In genomic region chr17:49551221-49552069, GRCh38 we compare ENCODE assay signal across 15 cellular contexts. TPM values are rescaled to one million over a fixed set of nuclear protein-coding genes. Genes with fewer than 3 reads are reported as not detected.
DNase-seq lines count a peak whose midpoint lies in the region; ATAC-seq and TF ChIP-seq lines count a peak whose summit lies in the region.
"Had no signal": no experiment of that assay in that cellular context is flagged by ENCODE, and none has a peak within 500 bp of the region (broad histone marks: within the 10 kb centered on the region; RNA-seq: fewer than 3 reads in every experiment).

No MANE protein-coding gene starts in this region.

- ATAC-seq in heart right ventricle, result no peak
- no peak for ATAC-seq in activated CD8-positive, alpha-beta T cell treated with anti-CD3 and anti-CD28 coated beads, Interleukin-2, amount 10 ng/mL, durations not matched to agents 7 days and 5 days
- ATAC-seq: GM23338 had no signal

- H4K8ac ChIP-seq in neuronal stem cell (ENCODE audit: low read depth, low read length), result no peak overlapping the region

- POLR2A ChIA-PET in activated CD8-positive, alpha-beta T cell treated with anti-CD3 and anti-CD28 coated beads, Interleukin-2, amount 10 ng/mL, durations not matched to agents 7 days and 5 days (lab: Charles Lee), result no interaction called here

- H3K27ac ChIP-seq in heart right ventricle (no peak overlapping the region), neuronal stem cell (replicated peaks; ENCODE audit: low read length) (no peak overlapping the region)

- peak overlapping the region; percentile 86 for H2BK15ac ChIP-seq in neuronal stem cell (ENCODE audit: low read length)

- H3K4me1 Mint-ChIP-seq in activated CD8-positive, alpha-beta T cell treated with anti-CD3 and anti-CD28 coated beads, Interleukin-2, amount 10 ng/mL, durations not matched to agents 7 days and 5 days (ENCODE audit: low read depth), result peaks cover 8% of the 10 kb centered on the region

- H3K4me3 ChIP-seq in heart right ventricle, result no peak overlapping the region
- H3K4me3 ChIP-seq in neuronal stem cell (ENCODE audit: low read length in 2 of 2), result no peak overlapping the region
- H3K4me3 ChIP-seq: GM23338 had no signal

- CTCF ChIA-PET in activated CD8-positive, alpha-beta T cell treated with anti-CD3 and anti-CD28 coated beads, Interleukin-2, amount 10 ng/mL, durations not matched to agents 7 days and 5 days (lab: Charles Lee), result interaction anchor here (1.4 kb wide), 1 partner anchor 143 kb away, joined by 7 read pairs; no protein-coding TSS in a partner anchor

- no peak overlapping the region for H3K4me3 Mint-ChIP-seq in activated CD8-positive, alpha-beta T cell treated with anti-CD3 and anti-CD28 coated beads, Interleukin-2, amount 10 ng/mL, durations not matched to agents 7 days and 5 days
- H3K4me3 Mint-ChIP-seq: GM23338 had no signal

- H2AK5ac ChIP-seq in neuronal stem cell (ENCODE audit: low read depth, low read length), result peak overlapping the region; percentile 42

- H3K79me1 ChIP-seq in neuronal stem cell (ENCODE audit: low read depth, low read length), result no peaks in the 10 kb centered on the region

- H3K27me3 Mint-ChIP-seq in activated CD8-positive, alpha-beta T cell treated with anti-CD3 and anti-CD28 coated beads, Interleukin-2, amount 10 ng/mL, durations not matched to agents 7 days and 5 days (ENCODE audit: low read depth), result peaks cover 5% of the 10 kb centered on the region

- no peak overlapping the region for H3K27ac Mint-ChIP-seq in activated CD8-positive, alpha-beta T cell treated with anti-CD3 and anti-CD28 coated beads, Interleukin-2, amount 10 ng/mL, durations not matched to agents 7 days and 5 days
- H3K27ac Mint-ChIP-seq: GM23338 had no signal

- peak overlapping the region; percentile 46 for H3K9ac ChIP-seq in neuronal stem cell (ENCODE audit: low read depth, low read length, poor library complexity)

- no peak overlapping the region for H3K4ac ChIP-seq in neuronal stem cell (ENCODE audit: low read length)

- H3K27me3 ChIP-seq in heart right ventricle, result peaks cover 0 to 15% (median 0%) of the 10 kb centered on the region in 7 donors
- peaks cover 0 to 79% (median 0%) of the 10 kb centered on the region in 3 experiments for H3K27me3 ChIP-seq in neuronal stem cell (ENCODE audit: control insufficient read depth in 3 of 3, insufficient read depth in 3 of 3, low read depth in 1 of 3, low read length in 3 of 3)

- TF ChIP-seq CTCF in heart right ventricle (IDR thresholded peaks at IDR 0.05), result no peak

- H3K36me3 Mint-ChIP-seq in activated CD8-positive, alpha-beta T cell treated with anti-CD3 and anti-CD28 coated beads, Interleukin-2, amount 10 ng/mL, durations not matched to agents 7 days and 5 days (ENCODE audit: low read depth), result no peaks in the 10 kb centered on the region

- DNase-seq in cardiac septum (ENCODE audit: low spot score) (peak; percentile 62), heart right ventricle (no peak), islet precursor cell (peak; percentile 61), neuronal stem cell (ENCODE audit: low spot score) (no peak), NCI-H146 (lab: John Stamatoyannopoulos, UW) (no peak), DMS 273 (lab: John Stamatoyannopoulos, UW; ENCODE audit: unreplicated experiment) (no peak)
- DNase-seq in activated CD8-positive, alpha-beta T cell treated with anti-CD3 and anti-CD28 coated beads, Interleukin-2, amount 10 ng/mL, durations not matched to agents 7 days and 5 days, result no peak
- DNase-seq: C1 segment of cervical spinal cord, KG1, NCI-H1436, NCI-H2081 treated with DMSO at 0.1 percent for 48 hours, NCI-H510A, NCI-H82 had no signal

- H3K36me3 ChIP-seq in heart right ventricle, result no peaks in the 10 kb centered on the region
- H3K36me3 ChIP-seq in neuronal stem cell (replicated peaks in 1 of 2; ENCODE audit: control insufficient read depth in 2 of 2, insufficient read depth in 2 of 2, low read length in 2 of 2), result no peaks in the 10 kb centered on the region

- H3K18ac ChIP-seq in neuronal stem cell (ENCODE audit: low read length), result peak overlapping the region; percentile 12

- H3K9me3 Mint-ChIP-seq in activated CD8-positive, alpha-beta T cell treated with anti-CD3 and anti-CD28 coated beads, Interleukin-2, amount 10 ng/mL, durations not matched to agents 7 days and 5 days (ENCODE audit: insufficient read depth), result no peaks in the 10 kb centered on the region
- H3K9me3 Mint-ChIP-seq: GM23338 had no signal

- 89% methylated on average over 12 of the region's 12 CpGs for WGBS in heart right ventricle, 2 donors
- no CpG with 5 or more reads among the region's 12 CpGs for WGBS in neuronal stem cell (ENCODE audit: extremely low coverage in 2 of 2, insufficient read length in 2 of 2, insufficient replicate concordance in 1 of 2), 2 donors

- intact Hi-C loops in cardiac septum (cut with DNase I) (no loop called here), heart right ventricle (cut with DNase I) (loop anchor here in 7 of 10 donors (5.0 to 10.0 kb wide), 4 partner anchors 114 to 237 kb away; no protein-coding TSS in a partner anchor)

- peak overlapping the region; percentile 54 for H2BK5ac ChIP-seq in neuronal stem cell (ENCODE audit: low read length)

- H3K14ac ChIP-seq in neuronal stem cell (ENCODE audit: low read length), result peak overlapping the region; percentile 72

- H3K4me2 ChIP-seq in neuronal stem cell (ENCODE audit: insufficient read depth, low read length, poor library complexity, severe bottlenecking), result no peak overlapping the region
- H3K4me2 ChIP-seq: GM23338 had no signal

- no peak overlapping the region for H2BK120ac ChIP-seq in neuronal stem cell (ENCODE audit: low read depth, low read length)

- peaks cover 0 to 27% (median 3%) of the 10 kb centered on the region in 9 donors for H3K4me1 ChIP-seq in heart right ventricle
- peaks cover 3 to 21% of the 10 kb centered on the region in 2 donors for H3K4me1 ChIP-seq in neuronal stem cell (ENCODE audit: control insufficient read depth in 2 of 2, insufficient read depth in 1 of 2, low read depth in 1 of 2, low read length in 2 of 2)

- H2AFZ ChIP-seq in neuronal stem cell (ENCODE audit: low read length), result no peak overlapping the region
- H2AFZ ChIP-seq: GM23338 had no signal

- H3K23ac ChIP-seq in neuronal stem cell (ENCODE audit: low read depth, low read length, poor library complexity), result peak overlapping the region; percentile 70

- no peak overlapping the region for H4K91ac ChIP-seq in neuronal stem cell (ENCODE audit: low read depth, low read length, poor library complexity)

- H2BK12ac ChIP-seq in neuronal stem cell (ENCODE audit: low read length), result no peak overlapping the region

- H3K9me3 ChIP-seq in heart right ventricle (no peaks in the 10 kb centered on the region), neuronal stem cell (replicated peaks in 1 of 2; ENCODE audit: control insufficient read depth in 2 of 2, insufficient read depth in 1 of 2, low read depth in 1 of 2, low read length in 2 of 2) (no peaks in the 10 kb centered on the region)

RNA-seq across cellular contexts. Expression of gene NXPH3, which starts 24.2 kb away (rescaled TPM):
- total RNA-seq in cardiac septum (4.4 TPM), heart right ventricle (1 to 10 TPM; 2.2 to 4.4 (median 3.2) TPM)
- polyA plus RNA-seq in heart right ventricle, result 1 to 10 TPM; 2.3 to 5.9 TPM
- polyA plus RNA-seq in neuronal stem cell (2013, experiment 1 of 2), result 2.9 TPM
- polyA plus RNA-seq in neuronal stem cell (2013, experiment 2 of 2), result 2.8 TPM
- not detected for total RNA-seq in activated CD8-positive, alpha-beta T cell treated with anti-CD3 and anti-CD28 coated beads, Interleukin-2, amount 10 ng/mL, durations not matched to agents 7 days and 5 days

RNA-seq across cellular contexts. Expression of gene NGFR, which starts 56.4 kb away (rescaled TPM):
- total RNA-seq in cardiac septum (9.9 TPM), heart right ventricle (10 to 100 TPM in 4 of 10 donors, 1 to 10 TPM in 6; 1.8 to 22.9 (median 2.7) TPM)
- 1 to 10 TPM; 6.4 to 7.2 TPM for polyA plus RNA-seq in heart right ventricle
- polyA plus RNA-seq in neuronal stem cell (2013, experiment 1 of 2), result 29.4 TPM
- 29.5 TPM for polyA plus RNA-seq in neuronal stem cell (2013, experiment 2 of 2)
- total RNA-seq in activated CD8-positive, alpha-beta T cell treated with anti-CD3 and anti-CD28 coated beads, Interleukin-2, amount 10 ng/mL, durations not matched to agents 7 days and 5 days, result under 1 TPM in 1 of 2 experiments, not detected in 1; 0.11 TPM
- total RNA-seq: PC-3 had no signal

Comparison
In these comparisons a context has a peak if more than half of its experiments do, and no peak if none do; other contexts are left out.
1. DNase-seq: peak in cardiac septum (single experiment) and islet precursor cell (single experiment); none in heart right ventricle (0 of 2), neuronal stem cell (single experiment), NCI-H146 (single experiment), activated CD8-positive, alpha-beta T cell treated with anti-CD3 and anti-CD28 coated beads, Interleukin-2, amount 10 ng/mL, durations not matched to agents 7 days and 5 days (single experiment) and DMS 273 (single experiment).